In the genomic region with DNA sequence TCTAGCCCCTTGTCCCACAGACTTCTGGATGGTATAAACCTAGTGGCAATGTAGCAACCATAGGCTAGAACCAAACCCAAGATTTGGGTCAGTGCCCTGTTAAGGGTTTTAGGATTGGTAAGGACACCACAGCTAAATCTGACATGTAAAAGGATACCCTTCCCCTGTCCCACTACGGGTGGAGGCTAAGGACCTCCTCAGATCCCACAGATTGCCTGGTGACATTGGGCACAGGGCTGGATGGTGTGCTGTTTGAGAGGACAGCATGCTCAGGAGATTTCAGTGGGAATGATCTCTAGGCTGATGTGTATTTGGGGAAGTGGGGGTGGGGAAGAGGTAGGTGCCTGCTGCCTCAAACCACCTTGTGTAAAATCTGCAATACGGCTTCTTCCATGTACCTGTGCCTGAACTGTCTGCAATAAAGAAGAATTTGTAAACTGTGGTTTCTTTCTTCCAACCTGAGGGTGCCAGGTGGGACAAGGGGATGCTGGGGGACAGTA, we compare ENCODE assay signal across 8 cellular contexts. TPM values are rescaled to one million over a fixed set of nuclear protein-coding genes. Genes with fewer than 3 reads are reported as not detected.
A peak's percentile ranks its signal among the peaks of the same experiment; 100 is the strongest.
DNase-seq lines count a peak whose midpoint lies in the region; ATAC-seq and TF ChIP-seq lines count a peak whose summit lies in the region.

No MANE protein-coding gene starts in this region.

- H3K4me2 ChIP-seq in OCI-LY1 (ENCODE audit: low read length) (peak overlapping the region; percentile 91), osteoblast (ENCODE audit: insufficient read depth, low read length) (peak overlapping the region; percentile 94)

- no peaks in the 10 kb centered on the region for H3K9me2 ChIP-seq in OCI-LY1 (ENCODE audit: low read depth, low read length)

- H3K27me3 Mint-ChIP-seq in CD8-positive, alpha-beta memory T cell: no peaks in the 10 kb centered on the region

- ATAC-seq in GM18498 (IDR thresholded peaks at IDR 0.05; ENCODE audit: unreplicated experiment): no peak

- peak overlapping the region; percentile 79 for H3K4me3 ChIP-seq in CD8-positive, alpha-beta memory T cell (ENCODE audit: low read length)
- peak overlapping the region; percentile 99 for H3K4me3 ChIP-seq in OCI-LY1 (ENCODE audit: low read depth, low read length, poor library complexity, severe bottlenecking)
- H3K4me3 ChIP-seq in duodenal mucosa (ENCODE audit: low read depth in 1 of 2, low read length in 2 of 2): peak overlapping the region; percentile 94 to 96
- H3K4me3 ChIP-seq in osteoblast (ENCODE audit: insufficient read depth, low read length): peak overlapping the region; percentile 96

- no peaks in the 10 kb centered on the region for H4K20me1 ChIP-seq in OCI-LY1 (ENCODE audit: insufficient read depth, low read length)
- peaks cover 42% of the 10 kb centered on the region for H4K20me1 ChIP-seq in osteoblast (ENCODE audit: insufficient read depth, low read length)

- H3K36me3 Mint-ChIP-seq in CD8-positive, alpha-beta memory T cell: peaks cover 0 to 60% (median 7%) of the 10 kb centered on the region in 3 donors

- H2AFZ ChIP-seq in OCI-LY1 (ENCODE audit: low read length) (no peak overlapping the region), osteoblast (ENCODE audit: low read length) (peak overlapping the region; percentile 82)

- CTCF ChIA-PET in CD8-positive, alpha-beta memory T cell (lab: Charles Lee): interaction anchor here (1.0 to 1.6 kb wide), 4 partner anchors 27 to 206 kb away, joined by 3 to 6 read pairs (median 4); a partner anchor contains a TSS

- peaks cover 17% of the 10 kb centered on the region for H3K36me3 ChIP-seq in CD8-positive, alpha-beta memory T cell (ENCODE audit: insufficient read depth, low read length)
- H3K36me3 ChIP-seq in OCI-LY1 (ENCODE audit: insufficient read depth, low read length) (peaks cover 55% of the 10 kb centered on the region), duodenal mucosa (ENCODE audit: control insufficient read depth in 1 of 2, insufficient read depth in 2 of 2, low read length in 2 of 2) (peaks cover 30 to 46% of the 10 kb centered on the region in 2 donors), osteoblast (ENCODE audit: insufficient read depth, low read length) (peaks cover 59% of the 10 kb centered on the region)

- H3K9ac ChIP-seq in OCI-LY1 (ENCODE audit: low read length) (peak overlapping the region; percentile 93; the same call in 1 of the 2 replicates), duodenal mucosa (ENCODE audit: low read depth in 1 of 2, low read length in 2 of 2) (peak overlapping the region; percentile 79 to 91)

- peaks cover 35% of the 10 kb centered on the region for H3K4me1 ChIP-seq in CD8-positive, alpha-beta memory T cell (ENCODE audit: insufficient read depth, low read length)
- H3K4me1 ChIP-seq in OCI-LY1 (ENCODE audit: insufficient read depth, low read length, severe bottlenecking): peaks cover 23% of the 10 kb centered on the region
- H3K4me1 ChIP-seq in duodenal mucosa (ENCODE audit: control insufficient read depth in 1 of 2, insufficient read depth in 2 of 2, low read length in 2 of 2): peaks cover 19 to 26% of the 10 kb centered on the region in 2 donors
- peaks cover 19% of the 10 kb centered on the region for H3K4me1 ChIP-seq in osteoblast (ENCODE audit: insufficient read depth, low read length)

- H3F3A ChIP-seq in OCI-LY1 (ENCODE audit: insufficient read depth, low read length): no peaks in the 10 kb centered on the region

- POLR2A ChIA-PET in CD8-positive, alpha-beta memory T cell (lab: Charles Lee): interaction anchor here (0.6 to 0.8 kb wide), 2 partner anchors 21 to 34 kb away, joined by 4 read pairs; a partner anchor contains a TSS

- TF ChIP-seq CTCF in OCI-LY1 (IDR thresholded peaks at IDR 0.05; ENCODE audit: low read length) (no peak), osteoblast (IDR thresholded peaks at IDR 0.05; ENCODE audit: extremely low read depth, low read depth, low read length) (no peak)

- no peaks in the 10 kb centered on the region for H3K9me3 Mint-ChIP-seq in CD8-positive, alpha-beta memory T cell

- peak overlapping the region; percentile 88 to 96 (median 92) for H3K27ac Mint-ChIP-seq in CD8-positive, alpha-beta memory T cell

- no peak for DNase-seq in CD8-positive, alpha-beta memory T cell
- DNase-seq in osteoblast (ENCODE audit: insufficient read length, low spot score, missing footprints) (peak; percentile 78), cerebellum (ENCODE audit: low spot score) (no peak), NCI-H524 treated with DMSO at 0.1 percent for 48 hours (lab: John Stamatoyannopoulos, UW) (no peak), amniotic stem cell (lab: John Stamatoyannopoulos, UW) (no peak)

- H3K9me3 ChIP-seq in CD8-positive, alpha-beta memory T cell (ENCODE audit: low read length): no peaks in the 10 kb centered on the region
- H3K9me3 ChIP-seq in OCI-LY1 (ENCODE audit: low read length) (no peaks in the 10 kb centered on the region), duodenal mucosa (ENCODE audit: control insufficient read depth in 1 of 2, low read length in 2 of 2) (no peaks in the 10 kb centered on the region), osteoblast (ENCODE audit: low read depth, low read length) (no peaks in the 10 kb centered on the region)

- H3K79me2 ChIP-seq in OCI-LY1 (ENCODE audit: insufficient read depth, low read length) (peaks cover 27% of the 10 kb centered on the region), osteoblast (ENCODE audit: insufficient read depth, low read length) (peaks cover 58% of the 10 kb centered on the region)

- peaks cover 33 to 42% (median 39%) of the 10 kb centered on the region in 3 donors for H3K4me1 Mint-ChIP-seq in CD8-positive, alpha-beta memory T cell

- peak overlapping the region; percentile 86 to 96 (median 93) for H3K4me3 Mint-ChIP-seq in CD8-positive, alpha-beta memory T cell

- H3K27me3 ChIP-seq in CD8-positive, alpha-beta memory T cell (ENCODE audit: insufficient read depth, low read length, poor library complexity, severe bottlenecking): no peaks in the 10 kb centered on the region
- no peaks in the 10 kb centered on the region for H3K27me3 ChIP-seq in OCI-LY1 (ENCODE audit: insufficient read depth, low read length)
- H3K27me3 ChIP-seq in duodenal mucosa (ENCODE audit: control insufficient read depth in 1 of 2, insufficient read depth in 2 of 2, low read length in 2 of 2): no peaks in the 10 kb centered on the region
- H3K27me3 ChIP-seq in osteoblast (ENCODE audit: insufficient read depth, low read length): no peaks in the 10 kb centered on the region

- H3K27ac ChIP-seq in CD8-positive, alpha-beta memory T cell (ENCODE audit: low read depth, low read length): peak overlapping the region; percentile 91
- H3K27ac ChIP-seq in OCI-LY1 (ENCODE audit: low read depth, low read length, poor library complexity, severe bottlenecking): peak overlapping the region; percentile 65
- H3K27ac ChIP-seq in duodenal mucosa (ENCODE audit: low read depth, low read length): peak overlapping the region; percentile 53
- H3K27ac ChIP-seq in osteoblast (ENCODE audit: low read depth, low read length): peak overlapping the region; percentile 86

RNA-seq across cellular contexts. Expression of a gene that starts 0.7 kb away (rescaled TPM):
- total RNA-seq in CD8-positive, alpha-beta memory T cell: 100 to 1,000 TPM; 105 to 108 TPM
- 30.1 TPM for polyA plus RNA-seq in CD8-positive, alpha-beta memory T cell
- total RNA-seq in osteoblast (45.7 and 60.8 TPM in 2 replicates), cerebellum (38.7 TPM)

RNA-seq across cellular contexts. Expression of a gene that starts 12.5 kb away (rescaled TPM):
- under 1 TPM in 1 of 2 experiments, not detected in 1; 0.97 TPM for total RNA-seq in CD8-positive, alpha-beta memory T cell
- polyA plus RNA-seq in CD8-positive, alpha-beta memory T cell: 0.83 TPM
- total RNA-seq in osteoblast (0.29 TPM in 1 of 2 replicates, not detected in the other), cerebellum (not detected)

RNA-seq across cellular contexts. Expression of a gene that starts 20.9 kb away (rescaled TPM):
- 10 to 100 TPM; 13.6 to 14.5 TPM for total RNA-seq in CD8-positive, alpha-beta memory T cell
- polyA plus RNA-seq in CD8-positive, alpha-beta memory T cell: 27.0 TPM
- total RNA-seq in osteoblast: 16.8 and 18.5 TPM in 2 replicates
- total RNA-seq in cerebellum: 14.0 TPM

RNA-seq across cellular contexts. Expression of a gene that starts 24.7 kb away (rescaled TPM):
- total RNA-seq in CD8-positive, alpha-beta memory T cell: 10 to 100 TPM; 56.5 to 58.6 TPM
- polyA plus RNA-seq in CD8-positive, alpha-beta memory T cell: 14.3 TPM
- total RNA-seq in osteoblast (24.2 and 25.6 TPM in 2 replicates), cerebellum (25.0 TPM)

RNA-seq across cellular contexts. Expression of a gene that starts 25.4 kb away (rescaled TPM):
- total RNA-seq in CD8-positive, alpha-beta memory T cell: 100 to 1,000 TPM; 181 TPM
- polyA plus RNA-seq in CD8-positive, alpha-beta memory T cell: 129 TPM
- total RNA-seq in osteoblast (203 TPM in 2 replicates), cerebellum (83.3 TPM)
